In genomic region chr10:111493024-111493625, GRCh38 we compare ENCODE assay signal across 17 cellular contexts.
"Had no signal": no experiment of that assay in that cellular context is flagged by ENCODE, and none has a peak within 500 bp of the region (broad histone marks: within the 10 kb centered on the region; RNA-seq: fewer than 3 reads in every experiment).

No MANE protein-coding gene starts in this region.

- H3K4me3 ChIP-seq: coronary artery, gastrocnemius medialis, heart right ventricle, mucosa of descending colon, psoas muscle, skin epidermis had no signal

- DNase-seq: effector memory CD4-positive, alpha-beta T cell; gastrocnemius medialis; heart right ventricle; hypothalamus; kidney glomerular epithelial cell; mucosa of descending colon; naive thymus-derived CD8-positive, alpha-beta T cell; psoas muscle; retina; stimulated activated CD4-positive, alpha-beta T cell treated with anti-CD3 and anti-CD28 coated beads, Interleukin-2, amount 100 ng/mL, for 24 hours; stimulated activated naive CD4-positive, alpha-beta T cell treated with Interleukin-2 at 50 U/mL for 16 hours; trophoblast cell had no signal

- H3K36me3 ChIP-seq: gastrocnemius medialis, heart right ventricle, neutrophil had no signal

- H3K27me3 ChIP-seq: gastrocnemius medialis, neutrophil had no signal

- H3K4me1 ChIP-seq: gastrocnemius medialis, heart right ventricle, psoas muscle had no signal

- H3K27ac ChIP-seq: coronary artery, gastrocnemius medialis, heart right ventricle, neutrophil, psoas muscle, skin epidermis had no signal

- ATAC-seq: esophagus mucosa; gastrocnemius medialis; heart right ventricle; mucosa of descending colon; naive thymus-derived CD8-positive, alpha-beta T cell; psoas muscle; sciatic nerve had no signal
